Comparison of ENCODE assay signal across 9 cellular contexts in the genomic region with DNA sequence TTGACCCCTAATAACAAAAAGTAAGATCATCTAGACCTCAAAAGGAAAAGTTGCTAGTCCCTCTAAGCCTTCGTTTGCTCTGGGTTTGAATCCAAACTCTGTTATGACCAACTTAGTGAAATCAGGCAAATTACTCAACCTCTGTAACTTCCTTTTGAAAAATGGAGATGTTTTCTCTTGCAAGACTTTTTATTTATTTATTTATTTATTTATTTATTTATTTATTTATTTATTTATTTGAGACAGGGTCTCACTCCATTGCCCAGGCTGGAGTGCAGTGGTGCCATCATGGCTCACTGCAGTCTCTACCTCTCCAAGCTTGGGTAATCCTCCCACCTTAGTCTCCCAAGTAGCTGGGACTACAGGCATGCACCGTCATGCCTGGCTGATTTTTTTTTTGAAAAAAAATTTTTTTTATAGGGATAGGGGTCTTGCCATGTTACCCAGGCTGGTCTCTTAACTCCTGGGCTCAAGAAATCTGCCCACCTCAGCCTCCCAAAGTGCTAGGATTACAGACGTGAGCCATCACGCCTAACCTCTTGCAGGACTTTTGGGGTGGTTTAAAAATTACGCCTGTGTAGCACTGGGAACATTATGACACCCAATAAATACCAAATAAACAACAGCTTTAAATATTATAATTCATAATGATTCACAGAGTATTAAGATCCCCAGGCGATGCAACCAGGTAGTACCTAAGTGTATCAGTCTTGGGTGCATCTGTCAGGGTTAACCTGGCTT.
DNase-seq lines count a peak whose midpoint lies in the region; ATAC-seq and TF ChIP-seq lines count a peak whose summit lies in the region.
"Had no signal": no experiment of that assay in that cellular context is flagged by ENCODE, and none has a peak within 500 bp of the region (broad histone marks: within the 10 kb centered on the region; RNA-seq: fewer than 3 reads in every experiment).

No MANE protein-coding gene starts in this region.

- H3K36me3 ChIP-seq in ACC112 (ENCODE audit: insufficient read depth, low read length) (no peaks in the 10 kb centered on the region), lung (ENCODE audit: control insufficient read depth in 2 of 2, insufficient read depth in 2 of 2, low read length in 2 of 2) (no peaks in the 10 kb centered on the region)

- no peaks in the 10 kb centered on the region for H3K9me3 ChIP-seq in lung (ENCODE audit: control insufficient read depth in 2 of 2, insufficient read depth in 1 of 2, low read length in 1 of 2)

- WGBS in lung, 2 donors: 29 to 46% methylated on average over 6 of the region's 6 CpGs

- peak overlapping the region; percentile 94 for H3K27ac Mint-ChIP-seq in activated T-helper 17 cell treated with anti-CD3 and anti-CD28 coated beads, Interleukin-2, amount 50 U/mL, for 72 hours

- no peaks in the 10 kb centered on the region for H3K27me3 Mint-ChIP-seq in activated T-helper 17 cell treated with anti-CD3 and anti-CD28 coated beads, Interleukin-2, amount 50 U/mL, for 72 hours

- peak overlapping the region; percentile 88 for H3K4me3 Mint-ChIP-seq in activated T-helper 17 cell treated with anti-CD3 and anti-CD28 coated beads, Interleukin-2, amount 50 U/mL, for 72 hours

- H2AFZ ChIP-seq in ACC112 (ENCODE audit: low read length, unreplicated experiment): peak overlapping the region; percentile 2

- no peak for TF ChIP-seq CTCF in lung (IDR thresholded peaks at IDR 0.05; ENCODE audit: control extremely low read depth, extremely low read depth)

- DNase-seq in HCEC 1CT (peak; percentile 11), lung (ENCODE audit: low spot score) (no peak), dedifferentiated amniotic fluid mesenchymal stem cell (ENCODE audit: extremely low spot score) (no peak), OCI-M1 (lab: John Stamatoyannopoulos, UW) (no peak)
- no peak for DNase-seq in stimulated activated CD4-positive, alpha-beta T cell treated with anti-CD3 and anti-CD28 coated beads, Interleukin-15, amount 100 ng/mL, for 24 hours
- DNase-seq: NCI-H1436 treated with DMSO at 0.1 percent for 48 hours had no signal

- H3K79me2 ChIP-seq in ACC112 (ENCODE audit: control insufficient read depth, insufficient read depth, low read length, unreplicated experiment): no peaks in the 10 kb centered on the region

- H3K27ac ChIP-seq in ACC112 (ENCODE audit: low read depth, low read length) (peak overlapping the region; percentile 71), lung (ENCODE audit: low read depth in 1 of 2, low read length in 1 of 2) (peak overlapping the region; percentile 59 to 73)

- no peaks in the 10 kb centered on the region for H3K9me3 Mint-ChIP-seq in activated T-helper 17 cell treated with anti-CD3 and anti-CD28 coated beads, Interleukin-2, amount 50 U/mL, for 72 hours

- peaks cover 41% of the 10 kb centered on the region for H3K4me1 Mint-ChIP-seq in activated T-helper 17 cell treated with anti-CD3 and anti-CD28 coated beads, Interleukin-2, amount 50 U/mL, for 72 hours

- peak; percentile 6 for ATAC-seq in activated T-helper 17 cell treated with anti-CD3 and anti-CD28 coated beads, Interleukin-2, amount 50 U/mL, for 72 hours (replicated peaks)
- no peak for ATAC-seq in lung (ENCODE audit: insufficient read depth, low FRiP score)
- ATAC-seq in GM21786 (IDR thresholded peaks at IDR 0.05; ENCODE audit: unreplicated experiment): no peak

- no peaks in the 10 kb centered on the region for H3K27me3 ChIP-seq in ACC112 (ENCODE audit: insufficient read depth, low read length)
- H3K27me3 ChIP-seq in lung (ENCODE audit: control insufficient read depth, insufficient read depth): no peaks in the 10 kb centered on the region

- H3K4me3 ChIP-seq in ACC112 (ENCODE audit: low read depth, low read length) (peak overlapping the region; percentile 17; the same call in 1 of the 2 replicates), lung (no peak overlapping the region)

- H3K36me3 Mint-ChIP-seq in activated T-helper 17 cell treated with anti-CD3 and anti-CD28 coated beads, Interleukin-2, amount 50 U/mL, for 72 hours (ENCODE audit: low read depth): no peaks in the 10 kb centered on the region

- peaks cover 14% of the 10 kb centered on the region for H3K4me1 ChIP-seq in ACC112 (ENCODE audit: control insufficient read depth, insufficient read depth, low read length, unreplicated experiment)
- H3K4me1 ChIP-seq in lung (ENCODE audit: control insufficient read depth in 2 of 2, insufficient read depth in 2 of 2, low read length in 2 of 2): peaks cover 9 to 10% of the 10 kb centered on the region in 2 donors
